Comparison of ENCODE assay signal across 8 cellular contexts in genomic region chr14:63203618-63204406, GRCh38. TPM values are rescaled to one million over a fixed set of nuclear protein-coding genes. Genes with fewer than 3 reads are reported as not detected.
DNase-seq lines count a peak whose midpoint lies in the region; ATAC-seq and TF ChIP-seq lines count a peak whose summit lies in the region.

No MANE protein-coding gene starts in this region.

- no peak overlapping the region for H3K4me3 Mint-ChIP-seq in activated CD4-positive, alpha-beta T cell treated with anti-CD3 and anti-CD28 coated beads, Interleukin-2, amount 10 ng/mL, durations not matched to agents 7 days and 5 days
- no peak overlapping the region for H3K4me3 Mint-ChIP-seq in stimulated activated memory B cell treated with anti-CD40 and anti-IgM and Interleukin-4, amounts not matched to agents 10 μg/mL and 1 μg/mL and 100 μg/mL, for 72 hours

- TF ChIP-seq CTCF in gastrocnemius medialis (IDR thresholded peaks at IDR 0.05 in 4 of 5, conservative IDR thresholded peaks at IDR 0.05 in 1 of 5): no peak

- DNase-seq in DMS153 treated with DMSO at 0.1 percent for 48 hours (lab: John Stamatoyannopoulos, UW; ENCODE audit: unreplicated experiment): peak; percentile 27
- peak; percentile 72 for DNase-seq in NCI-H2107 (lab: John Stamatoyannopoulos, UW)
- DNase-seq in brain pericyte (ENCODE audit: low read depth, low spot score): peak; percentile 94
- DNase-seq in gastrocnemius medialis: peak; percentile 62 to 65
- no peak for DNase-seq in activated CD4-positive, alpha-beta T cell treated with anti-CD3 and anti-CD28 coated beads, Interleukin-2, amount 10 ng/mL, durations not matched to agents 7 days and 5 days
- no peak for DNase-seq in T-helper 9 cell

- no peaks in the 10 kb centered on the region for H3K4me1 Mint-ChIP-seq in activated CD4-positive, alpha-beta T cell treated with anti-CD3 and anti-CD28 coated beads, Interleukin-2, amount 10 ng/mL, durations not matched to agents 7 days and 5 days
- no peaks in the 10 kb centered on the region for H3K4me1 Mint-ChIP-seq in stimulated activated memory B cell treated with anti-CD40 and anti-IgM and Interleukin-4, amounts not matched to agents 10 μg/mL and 1 μg/mL and 100 μg/mL, for 72 hours

- peak; percentile 28 to 53 for TF ChIP-seq POLR2A in gastrocnemius medialis (IDR thresholded peaks at IDR 0.05)

- in situ Hi-C loops in gastrocnemius medialis (cut with MboI; ENCODE audit: low sequenced_read_pairs in 4 of 4): no loop called here

- peak; percentile 80 to 84 for ATAC-seq in gastrocnemius medialis
- no peak for ATAC-seq in stimulated activated memory B cell treated with anti-CD40 and anti-IgM and Interleukin-4, amounts not matched to agents 10 μg/mL and 1 μg/mL and 100 μg/mL, for 72 hours

- H3K36me3 ChIP-seq in iPS-18a (ENCODE audit: control insufficient read depth, low read depth, low read length) (no peaks in the 10 kb centered on the region), gastrocnemius medialis (no peaks in the 10 kb centered on the region)

- H3K9ac ChIP-seq in iPS-18a (ENCODE audit: low read length): no peak overlapping the region

- no peaks in the 10 kb centered on the region for H3K9me3 ChIP-seq in iPS-18a (ENCODE audit: control insufficient read depth, low read depth, low read length)
- no peaks in the 10 kb centered on the region for H3K9me3 ChIP-seq in gastrocnemius medialis

- peaks cover 18% of the 10 kb centered on the region for H3K4me1 ChIP-seq in iPS-18a (ENCODE audit: control insufficient read depth, low read depth, low read length)
- peaks cover 9 to 16% of the 10 kb centered on the region in 2 donors for H3K4me1 ChIP-seq in gastrocnemius medialis

- H3K27ac ChIP-seq in iPS-18a (ENCODE audit: low read length) (no peak overlapping the region), gastrocnemius medialis (peak overlapping the region; percentile 77 to 84 (median 83))

- intact Hi-C loops in gastrocnemius medialis (cut with DNase I; ENCODE audit: low total_unique reads): no loop called here

- H3K4me3 ChIP-seq in iPS-18a (ENCODE audit: low read length) (peak overlapping the region; percentile 37), gastrocnemius medialis (peak overlapping the region; percentile 53 to 62 (median 58))

- no peak overlapping the region for H3K27ac Mint-ChIP-seq in activated CD4-positive, alpha-beta T cell treated with anti-CD3 and anti-CD28 coated beads, Interleukin-2, amount 10 ng/mL, durations not matched to agents 7 days and 5 days
- no peak overlapping the region for H3K27ac Mint-ChIP-seq in stimulated activated memory B cell treated with anti-CD40 and anti-IgM and Interleukin-4, amounts not matched to agents 10 μg/mL and 1 μg/mL and 100 μg/mL, for 72 hours

- CTCF ChIA-PET in activated CD4-positive, alpha-beta T cell treated with anti-CD3 and anti-CD28 coated beads, Interleukin-2, amount 10 ng/mL, durations not matched to agents 7 days and 5 days (lab: Charles Lee): no interaction called here

- H3K27me3 ChIP-seq in iPS-18a (ENCODE audit: control insufficient read depth, insufficient read depth, low read length): no peaks in the 10 kb centered on the region
- no peaks in the 10 kb centered on the region for H3K27me3 ChIP-seq in gastrocnemius medialis

- POLR2A ChIA-PET in activated CD4-positive, alpha-beta T cell treated with anti-CD3 and anti-CD28 coated beads, Interleukin-2, amount 10 ng/mL, durations not matched to agents 7 days and 5 days (lab: Charles Lee): no interaction called here

- H3K36me3 Mint-ChIP-seq in activated CD4-positive, alpha-beta T cell treated with anti-CD3 and anti-CD28 coated beads, Interleukin-2, amount 10 ng/mL, durations not matched to agents 7 days and 5 days (ENCODE audit: low read depth): no peaks in the 10 kb centered on the region
- no peaks in the 10 kb centered on the region for H3K36me3 Mint-ChIP-seq in stimulated activated memory B cell treated with anti-CD40 and anti-IgM and Interleukin-4, amounts not matched to agents 10 μg/mL and 1 μg/mL and 100 μg/mL, for 72 hours

- peaks cover 5% of the 10 kb centered on the region for H3K27me3 Mint-ChIP-seq in activated CD4-positive, alpha-beta T cell treated with anti-CD3 and anti-CD28 coated beads, Interleukin-2, amount 10 ng/mL, durations not matched to agents 7 days and 5 days
- peaks cover 8% of the 10 kb centered on the region for H3K27me3 Mint-ChIP-seq in stimulated activated memory B cell treated with anti-CD40 and anti-IgM and Interleukin-4, amounts not matched to agents 10 μg/mL and 1 μg/mL and 100 μg/mL, for 72 hours

- no peaks in the 10 kb centered on the region for H3K9me3 Mint-ChIP-seq in activated CD4-positive, alpha-beta T cell treated with anti-CD3 and anti-CD28 coated beads, Interleukin-2, amount 10 ng/mL, durations not matched to agents 7 days and 5 days
- no peaks in the 10 kb centered on the region for H3K9me3 Mint-ChIP-seq in stimulated activated memory B cell treated with anti-CD40 and anti-IgM and Interleukin-4, amounts not matched to agents 10 μg/mL and 1 μg/mL and 100 μg/mL, for 72 hours

RNA-seq across cellular contexts. Expression of gene RHOJ, which starts 0.4 kb away (rescaled TPM):
- total RNA-seq in gastrocnemius medialis: 1 to 10 TPM; 2.8 to 4.9 (median 3.8) TPM
- total RNA-seq in activated CD4-positive, alpha-beta T cell treated with anti-CD3 and anti-CD28 coated beads, Interleukin-2, amount 10 ng/mL, durations not matched to agents 7 days and 5 days: not detected

Comparison
In these comparisons a context has a peak if more than half of its experiments do, and no peak if none do; other contexts are left out.
1. DNase-seq: peak in DMS153 treated with DMSO at 0.1 percent for 48 hours (single experiment), NCI-H2107 (single experiment), brain pericyte (single experiment) and gastrocnemius medialis (2 of 2); none in activated CD4-positive, alpha-beta T cell treated with anti-CD3 and anti-CD28 coated beads, Interleukin-2, amount 10 ng/mL, durations not matched to agents 7 days and 5 days (single experiment) and T-helper 9 cell (single experiment).